36 cellular contexts compared by ENCODE assay signal in the genomic region with DNA sequence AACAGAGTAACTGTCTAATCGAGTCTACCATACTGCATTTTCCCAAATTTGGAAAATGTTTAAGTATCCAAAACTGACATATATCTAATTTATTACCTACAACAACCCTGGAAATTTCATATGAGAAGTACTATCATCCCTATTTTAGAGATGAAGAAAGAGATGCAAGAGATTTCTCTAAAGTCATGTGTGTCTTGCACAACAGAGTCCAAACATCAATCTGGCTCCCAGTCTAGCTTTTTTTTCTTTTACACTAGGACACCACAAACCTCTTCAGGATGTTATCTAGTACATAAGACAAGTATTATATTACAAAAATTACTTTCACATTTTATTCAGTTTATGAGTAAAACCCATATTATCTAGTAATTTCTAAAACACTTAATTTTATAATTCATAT. TPM values are rescaled to one million over a fixed set of nuclear protein-coding genes. Genes with fewer than 3 reads are reported as not detected.
"Had no signal": no experiment of that assay in that cellular context is flagged by ENCODE, and none has a peak within 500 bp of the region (broad histone marks: within the 10 kb centered on the region; RNA-seq: fewer than 3 reads in every experiment).

No MANE protein-coding gene starts in this region.

- H3K36me3 Mint-ChIP-seq: brain had no signal

- H3K4me3 ChIP-seq: adrenal gland, ascending aorta, breast epithelium, cardiac muscle cell, esophagus muscularis mucosa, gastroesophageal sphincter, heart right ventricle had no signal

- H3K4me3 Mint-ChIP-seq: activated B cell treated with CpG ODN at 0.5 μM for 24 hours; activated CD8-positive, alpha-beta T cell treated with anti-CD3 and anti-CD28 coated beads for 36 hours; activated naive CD8-positive, alpha-beta T cell; activated T-cell treated with anti-CD3 and anti-CD28 coated beads, Interleukin-2, amount 50 U/mL, for 4 hours; activated T-helper 17 cell treated with anti-CD3 and anti-CD28 coated beads, Interleukin-2, amount 50 U/mL, for 72 hours; brain; effector memory CD8-positive, alpha-beta T cell had no signal

- H3K4me1 Mint-ChIP-seq: activated B cell treated with CpG ODN at 0.5 μM for 24 hours; activated T-helper 17 cell treated with anti-CD3 and anti-CD28 coated beads, Interleukin-2, amount 50 U/mL, for 72 hours had no signal

- H3K9me3 Mint-ChIP-seq: activated B cell treated with CpG ODN at 0.5 μM for 24 hours; activated CD8-positive, alpha-beta T cell treated with anti-CD3 and anti-CD28 coated beads for 36 hours; activated T-cell treated with anti-CD3 and anti-CD28 coated beads, Interleukin-2, amount 50 U/mL, for 4 hours; activated T-helper 17 cell treated with anti-CD3 and anti-CD28 coated beads, Interleukin-2, amount 50 U/mL, for 72 hours; brain; effector memory CD8-positive, alpha-beta T cell had no signal

- H3K27me3 Mint-ChIP-seq: activated B cell treated with CpG ODN at 0.5 μM for 24 hours; activated CD8-positive, alpha-beta T cell treated with anti-CD3 and anti-CD28 coated beads for 36 hours; activated naive CD8-positive, alpha-beta T cell; activated T-helper 17 cell treated with anti-CD3 and anti-CD28 coated beads, Interleukin-2, amount 50 U/mL, for 72 hours; brain; effector memory CD8-positive, alpha-beta T cell had no signal

- H3K27ac Mint-ChIP-seq: activated B cell treated with CpG ODN at 0.5 μM for 24 hours; activated CD8-positive, alpha-beta T cell treated with anti-CD3 and anti-CD28 coated beads for 36 hours; activated naive CD8-positive, alpha-beta T cell; activated T-helper 17 cell treated with anti-CD3 and anti-CD28 coated beads, Interleukin-2, amount 50 U/mL, for 72 hours; brain; effector memory CD8-positive, alpha-beta T cell had no signal

- ATAC-seq: activated CD4-positive, CD25-positive, alpha-beta regulatory T cell treated with anti-CD3 and anti-CD28 coated beads, Interleukin-2, amount 50 U/mL, for 24 hours; activated CD8-positive, alpha-beta T cell treated with anti-CD3 and anti-CD28 coated beads for 36 hours; activated T-cell treated with anti-CD3 and anti-CD28 coated beads, Interleukin-2, amount 50 U/mL, for 4 hours; activated T-helper 17 cell treated with anti-CD3 and anti-CD28 coated beads, Interleukin-2, amount 50 U/mL, for 72 hours; effector memory CD8-positive, alpha-beta T cell; gastroesophageal sphincter; heart right ventricle had no signal

- DNase-seq: activated B cell treated with CpG ODN at 0.5 μM for 24 hours; activated CD4-positive, alpha-beta T cell treated with anti-CD3 and anti-CD28 coated beads for 48 hours; activated CD4-positive, alpha-beta T cell treated with anti-CD3 and anti-CD28 coated beads, Interleukin-2, amount 50 U/mL, for 1 hour; activated CD4-positive, alpha-beta T cell treated with anti-CD3 and anti-CD28 coated beads, Interleukin-2, amount 50 U/mL, for 48 hours; activated CD8-positive, alpha-beta memory T cell treated with anti-CD3 and anti-CD28 coated beads for 24 hours; activated CD8-positive, alpha-beta T cell treated with anti-CD3 and anti-CD28 coated beads for 36 hours; activated effector memory CD4-positive, alpha-beta T cell treated with Interleukin-2 at 50 U/mL for 16 hours; activated gamma-delta T cell treated with Interleukin-2 at 50 U/mL for 16 hours; activated naive CD4-positive, alpha-beta T cell treated with anti-CD3 and anti-CD28 coated beads, Interleukin-2, amount 50 U/mL, for 16 hours; activated naive CD4-positive, alpha-beta T cell treated with Interleukin-2 at 50 U/mL for 16 hours; activated T-cell treated with anti-CD3 and anti-CD28 coated beads, Interleukin-2, amount 50 U/mL, for 4 hours; adrenal gland; central memory CD4-positive, alpha-beta T cell; cerebellar nuclear complex; cortex of kidney; dermis blood vessel endothelial cell; effector CD4-positive, alpha-beta T cell; effector memory CD8-positive, alpha-beta T cell; erythroblast; foreskin melanocyte; heart right ventricle; T-helper 2 cell; WERI-Rb-1 had no signal

RNA-seq across cellular contexts. Expression of gene GLIPR1L1, which starts 43.5 kb away (rescaled TPM):
- total RNA-seq: activated B cell treated with CpG ODN at 0.5 μM for 24 hours; activated CD8-positive, alpha-beta T cell treated with anti-CD3 and anti-CD28 coated beads for 36 hours; activated T-cell treated with anti-CD3 and anti-CD28 coated beads, Interleukin-2, amount 50 U/mL, for 4 hours; activated T-helper 17 cell treated with anti-CD3 and anti-CD28 coated beads, Interleukin-2, amount 50 U/mL, for 72 hours; adrenal gland; ascending aorta; breast epithelium; cardiac muscle cell; dermis blood vessel endothelial cell; esophagus muscularis mucosa; fibroblast of lung; fibroblast of villous mesenchyme; gastroesophageal sphincter; glomerular endothelial cell; heart right ventricle; T-helper 1 cell treated with Interleukin-12 subunit alpha and Interleukin-12 subunit beta and Interleukin-4 antibody, amounts not matched to agents 30 ng/mL and 1 ng/mL, for 36 hours had no signal
